ENCODE assay signal across 1 cellular context in the genomic region with DNA sequence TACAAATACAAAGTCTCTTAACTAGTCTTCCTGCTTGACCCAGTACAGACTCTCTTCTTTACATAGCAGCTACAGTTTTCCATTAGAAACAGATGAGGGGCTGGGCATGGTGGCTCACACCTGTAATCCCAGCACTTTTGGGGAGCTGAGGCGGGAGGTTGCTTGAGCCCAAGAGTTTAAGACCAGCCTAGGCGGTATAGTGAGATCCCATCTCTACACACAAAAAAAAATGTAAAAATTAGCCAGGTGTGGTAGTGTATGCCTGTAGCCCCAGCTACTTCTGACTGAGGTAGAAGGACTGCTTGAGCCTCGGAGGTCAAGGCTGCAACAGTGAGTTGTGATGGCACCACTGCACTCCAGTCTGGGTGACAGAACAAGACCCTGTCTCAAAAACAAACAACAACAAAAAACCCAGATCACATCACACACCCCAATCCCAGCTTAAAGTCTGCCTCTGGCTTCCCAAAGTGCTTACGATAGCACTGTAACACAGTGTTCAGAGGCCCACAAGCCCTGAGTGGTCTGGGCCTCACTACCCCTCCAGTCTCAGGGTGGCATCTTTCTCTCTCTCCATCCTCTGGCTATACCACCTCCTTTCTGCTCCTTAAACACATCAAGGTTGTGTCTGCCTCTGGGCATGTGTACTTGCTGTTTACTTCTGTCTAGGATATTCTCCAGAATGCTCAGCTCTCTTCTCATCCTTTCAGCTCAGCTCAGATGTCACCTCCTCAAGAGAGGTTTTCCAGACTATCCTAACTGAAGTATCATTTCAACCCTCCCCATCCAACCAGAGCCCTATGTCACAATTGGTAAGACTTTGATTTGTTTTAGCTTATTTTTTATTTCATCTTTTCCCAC.
TF ChIP-seq lines count a peak whose summit lies in the region.

No MANE protein-coding gene starts in this region.

TF ChIP-seq in WTC11, 78 proteins besides CTCF, POLR2A, EP300 and RAD21 (continued from another document):
- TF ChIP-seq GABPB1 (CRISPR knock-in tag; IDR thresholded peaks at IDR 0.05), result peak; percentile 31; the same call in 1 of the 2 replicates
- no peak for TF ChIP-seq ZNF232 (CRISPR knock-in tag; IDR thresholded peaks at IDR 0.05)
- TF ChIP-seq, protein P1, sequence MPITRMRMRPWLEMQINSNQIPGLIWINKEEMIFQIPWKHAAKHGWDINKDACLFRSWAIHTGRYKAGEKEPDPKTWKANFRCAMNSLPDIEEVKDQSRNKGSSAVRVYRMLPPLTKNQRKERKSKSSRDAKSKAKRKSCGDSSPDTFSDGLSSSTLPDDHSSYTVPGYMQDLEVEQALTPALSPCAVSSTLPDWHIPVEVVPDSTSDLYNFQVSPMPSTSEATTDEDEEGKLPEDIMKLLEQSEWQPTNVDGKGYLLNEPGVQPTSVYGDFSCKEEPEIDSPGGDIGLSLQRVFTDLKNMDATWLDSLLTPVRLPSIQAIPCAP (CRISPR knock-in tag; IDR thresholded peaks at IDR 0.05), result no peak
- no peak for TF ChIP-seq ZBTB21 (CRISPR knock-in tag; IDR thresholded peaks at IDR 0.05; ENCODE audit: borderline replicate concordance)
